Comparison of ENCODE assay signal across 15 cellular contexts in genomic region chr6:71733970-71734899, GRCh38.
DNase-seq lines count a peak whose midpoint lies in the region; ATAC-seq and TF ChIP-seq lines count a peak whose summit lies in the region.
"Had no signal": no experiment of that assay in that cellular context is flagged by ENCODE, and none has a peak within 500 bp of the region (broad histone marks: within the 10 kb centered on the region; RNA-seq: fewer than 3 reads in every experiment).

No MANE protein-coding gene starts in this region.

- H3K9me3 Mint-ChIP-seq in activated CD4-positive, alpha-beta memory T cell treated with anti-CD3 and anti-CD28 coated beads, Interleukin-2, amount 10 ng/mL, durations not matched to agents 7 days and 5 days: no peaks in the 10 kb centered on the region
- H3K9me3 Mint-ChIP-seq: IgD-negative memory B cell had no signal

- no peaks in the 10 kb centered on the region for H3K36me3 Mint-ChIP-seq in activated CD4-positive, alpha-beta memory T cell treated with anti-CD3 and anti-CD28 coated beads, Interleukin-2, amount 10 ng/mL, durations not matched to agents 7 days and 5 days (ENCODE audit: low read depth)
- H3K36me3 Mint-ChIP-seq: IgD-negative memory B cell had no signal

- no peaks in the 10 kb centered on the region for H3K27me3 Mint-ChIP-seq in activated CD4-positive, alpha-beta memory T cell treated with anti-CD3 and anti-CD28 coated beads, Interleukin-2, amount 10 ng/mL, durations not matched to agents 7 days and 5 days
- H3K27me3 Mint-ChIP-seq: B cell; CD4-positive, alpha-beta T cell; IgD-negative memory B cell had no signal

- CTCF ChIA-PET in activated CD4-positive, alpha-beta memory T cell treated with anti-CD3 and anti-CD28 coated beads, Interleukin-2, amount 10 ng/mL, durations not matched to agents 7 days and 5 days (lab: Charles Lee): no interaction called here

- no peak overlapping the region for H3K4me3 Mint-ChIP-seq in activated CD4-positive, alpha-beta memory T cell treated with anti-CD3 and anti-CD28 coated beads, Interleukin-2, amount 10 ng/mL, durations not matched to agents 7 days and 5 days
- H3K4me3 Mint-ChIP-seq: B cell; CD4-positive, alpha-beta T cell; IgD-negative memory B cell had no signal

- H3K36me3 ChIP-seq in brain microvascular endothelial cell (replicated peaks): no peaks in the 10 kb centered on the region

- no peak overlapping the region for H3K4me3 ChIP-seq in brain microvascular endothelial cell (ENCODE audit: low read depth, low read length)

- H3K27ac Mint-ChIP-seq in activated CD4-positive, alpha-beta memory T cell treated with anti-CD3 and anti-CD28 coated beads, Interleukin-2, amount 10 ng/mL, durations not matched to agents 7 days and 5 days: no peak overlapping the region
- H3K27ac Mint-ChIP-seq: B cell; CD4-positive, alpha-beta T cell; IgD-negative memory B cell had no signal

- no peak overlapping the region for H3K27ac ChIP-seq in brain microvascular endothelial cell

- no peak for ATAC-seq in HG03457 (IDR thresholded peaks at IDR 0.05; ENCODE audit: unreplicated experiment)
- ATAC-seq in HG03280 (IDR thresholded peaks at IDR 0.05; ENCODE audit: unreplicated experiment): no peak

- no peaks in the 10 kb centered on the region for H3K4me1 Mint-ChIP-seq in activated CD4-positive, alpha-beta memory T cell treated with anti-CD3 and anti-CD28 coated beads, Interleukin-2, amount 10 ng/mL, durations not matched to agents 7 days and 5 days
- H3K4me1 Mint-ChIP-seq: B cell, IgD-negative memory B cell had no signal

- no peak for TF ChIP-seq CTCF in brain microvascular endothelial cell (IDR thresholded peaks at IDR 0.05; ENCODE audit: low read depth, low read length, missing control alignments)

- H3K27me3 ChIP-seq in brain microvascular endothelial cell (replicated peaks): no peaks in the 10 kb centered on the region

- in situ Hi-C loops in brain microvascular endothelial cell (cut with HindIII; ENCODE audit: low pct_ligation_motif_present, low sequenced_read_pairs): no loop called here

- DNase-seq in AG08395 (ENCODE audit: low spot score) (peak; percentile 13), HS-27A (ENCODE audit: low read depth) (peak; percentile 17), brain microvascular endothelial cell (peak; percentile 1), myocyte (ENCODE audit: low read depth) (peak; percentile 27), NCI-H345 treated with DMSO at 0.1 percent for 48 hours (lab: John Stamatoyannopoulos, UW; ENCODE audit: unreplicated experiment) (no peak)
- DNase-seq in activated CD4-positive, alpha-beta memory T cell treated with anti-CD3 and anti-CD28 coated beads, Interleukin-2, amount 10 ng/mL, durations not matched to agents 7 days and 5 days: no peak
- DNase-seq: CD4-positive, alpha-beta T cell; DND-41; NCI-H1417; NCI-H2029; NCI-H2227 treated with DMSO at 0.1 percent for 48 hours had no signal

- POLR2A ChIA-PET in activated CD4-positive, alpha-beta memory T cell treated with anti-CD3 and anti-CD28 coated beads, Interleukin-2, amount 10 ng/mL, durations not matched to agents 7 days and 5 days (lab: Charles Lee): no interaction called here

Comparison
In these comparisons a context has a peak if more than half of its experiments do, and no peak if none do; other contexts are left out.
1. DNase-seq: peak in AG08395 (single experiment), HS-27A (single experiment), brain microvascular endothelial cell (single experiment) and myocyte (single experiment); none in activated CD4-positive, alpha-beta memory T cell treated with anti-CD3 and anti-CD28 coated beads, Interleukin-2, amount 10 ng/mL, durations not matched to agents 7 days and 5 days (single experiment) and NCI-H345 treated with DMSO at 0.1 percent for 48 hours (single experiment).